ENCODE assay signal across 24 cellular contexts in the genomic region with DNA sequence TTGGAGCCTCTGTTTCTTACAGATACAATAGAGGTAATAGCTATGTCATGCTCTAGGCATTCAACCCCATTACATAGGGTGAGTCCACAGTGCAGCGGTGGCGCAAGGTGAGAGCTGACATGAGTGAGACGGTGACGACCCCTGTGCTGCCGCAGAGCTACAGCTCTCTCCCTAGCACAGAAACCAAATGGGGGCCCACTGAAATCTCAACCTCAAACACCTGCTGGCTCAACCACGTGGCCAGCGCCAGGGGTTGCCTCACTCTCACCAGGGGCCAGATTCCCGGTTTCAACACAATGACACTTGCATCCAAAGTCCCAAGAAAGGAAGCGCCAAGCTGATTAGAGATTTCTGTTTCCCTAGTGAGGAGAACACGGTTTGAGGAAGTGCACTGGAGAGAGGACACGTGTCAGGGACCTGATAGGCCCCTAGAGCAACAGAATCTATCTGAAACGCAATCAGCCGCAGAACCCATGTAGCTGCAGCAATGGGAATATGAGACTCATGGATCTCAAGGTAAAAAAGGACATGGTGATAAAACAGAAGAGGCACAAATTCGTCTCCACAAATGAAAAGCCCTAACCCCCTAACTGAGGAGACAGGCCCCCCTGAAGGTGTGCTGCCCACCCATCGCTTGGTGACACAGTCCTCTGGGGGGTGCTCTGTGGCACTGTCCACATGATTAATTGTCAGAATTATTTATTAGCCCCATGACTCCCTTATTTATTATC.
A peak's percentile ranks its signal among the peaks of the same experiment; 100 is the strongest.
DNase-seq lines count a peak whose midpoint lies in the region; ATAC-seq and TF ChIP-seq lines count a peak whose summit lies in the region.
"Had no signal": no experiment of that assay in that cellular context is flagged by ENCODE, and none has a peak within 500 bp of the region (broad histone marks: within the 10 kb centered on the region; RNA-seq: fewer than 3 reads in every experiment).

No MANE protein-coding gene starts in this region.

- no peaks in the 10 kb centered on the region for H3K9me3 Mint-ChIP-seq in neural progenitor cell
- H3K9me3 Mint-ChIP-seq: activated naive CD8-positive, alpha-beta T cell treated with anti-CD3 and anti-CD28 coated beads, Interleukin-2, amount 10 ng/mL, durations not matched to agents 7 days and 5 days; activated T-helper 1 cell treated with anti-CD3 and anti-CD28 coated beads, Interleukin-12 subunit alpha, Interleukin-12 subunit beta, Interleukin-2, Interleukin-4 antibody, amounts not matched to agents 30 ng/mL and 10 ng/mL and 1 ng/mL, durations not matched to agents 14 hours and 24 hours and 36 hours; CD4-positive, alpha-beta T cell had no signal

- peaks cover 11% of the 10 kb centered on the region for H4K20me1 ChIP-seq in neural progenitor cell (ENCODE audit: low read depth)

- no peak overlapping the region for H3K4me2 ChIP-seq in neural progenitor cell
- H3K4me2 ChIP-seq: SK-N-SH had no signal

- H3K27ac Mint-ChIP-seq in neural progenitor cell, result peak overlapping the region; percentile 62
- H3K27ac Mint-ChIP-seq: activated naive CD8-positive, alpha-beta T cell treated with anti-CD3 and anti-CD28 coated beads, Interleukin-2, amount 10 ng/mL, durations not matched to agents 7 days and 5 days; activated T-helper 1 cell treated with anti-CD3 and anti-CD28 coated beads, Interleukin-12 subunit alpha, Interleukin-12 subunit beta, Interleukin-2, Interleukin-4 antibody, amounts not matched to agents 30 ng/mL and 10 ng/mL and 1 ng/mL, durations not matched to agents 14 hours and 24 hours and 36 hours; CD4-positive, alpha-beta T cell had no signal

- H3K9ac ChIP-seq in neural progenitor cell, result no peak overlapping the region
- H3K9ac ChIP-seq: SK-N-SH had no signal

- peaks cover 12% of the 10 kb centered on the region for H3K4me1 ChIP-seq in neural progenitor cell
- H3K4me1 ChIP-seq: stomach had no signal

- peaks cover 43% of the 10 kb centered on the region for H3K4me1 Mint-ChIP-seq in neural progenitor cell
- H3K4me1 Mint-ChIP-seq: activated naive CD8-positive, alpha-beta T cell treated with anti-CD3 and anti-CD28 coated beads, Interleukin-2, amount 10 ng/mL, durations not matched to agents 7 days and 5 days had no signal

- H3K27ac ChIP-seq in neural progenitor cell, result no peak overlapping the region
- H3K27ac ChIP-seq: heart left ventricle, left ventricle myocardium inferior, stomach, transverse colon had no signal

- DNase-seq in HuH-7 (ENCODE audit: low spot score) (peak; percentile 73), NOMO-1 treated with dmso at 0.1 percent for 144 hours (lab: John Stamatoyannopoulos, UW; ENCODE audit: unreplicated experiment) (peak; percentile 46), amniotic epithelial cell (ENCODE audit: low read depth) (peak; percentile 6), neural progenitor cell (ENCODE audit: low spot score) (no peak), NCI-H187 (lab: John Stamatoyannopoulos, UW) (no peak), GM13977 (ENCODE audit: low spot score) (no peak), NCI-H446 treated with DMSO at 0.1 percent for 48 hours (lab: John Stamatoyannopoulos, UW) (no peak)
- DNase-seq: activated naive CD8-positive, alpha-beta T cell treated with anti-CD3 and anti-CD28 coated beads, Interleukin-2, amount 10 ng/mL, durations not matched to agents 7 days and 5 days; CD4-positive, alpha-beta T cell; cortex of kidney; DMS79; HCEC 1CT; heart left ventricle; left ventricle myocardium inferior; NCI-H1436; NCI-H774; SK-N-SH; stimulated activated CD4-positive, alpha-beta T cell treated with anti-CD3 and anti-CD28 coated beads, Interleukin-12 subunit alpha, Interleukin-12 subunit beta, amount 100 ng/mL, for 4 hours; stomach; T1000; transverse colon had no signal

- H3F3A ChIP-seq in neural progenitor cell (ENCODE audit: low read depth), result peaks cover 3% of the 10 kb centered on the region

- H3K36me3 Mint-ChIP-seq in neural progenitor cell, result no peaks in the 10 kb centered on the region
- H3K36me3 Mint-ChIP-seq: activated naive CD8-positive, alpha-beta T cell treated with anti-CD3 and anti-CD28 coated beads, Interleukin-2, amount 10 ng/mL, durations not matched to agents 7 days and 5 days had no signal

- H3K4me3 Mint-ChIP-seq in neural progenitor cell, result no peak overlapping the region
- H3K4me3 Mint-ChIP-seq: activated naive CD8-positive, alpha-beta T cell treated with anti-CD3 and anti-CD28 coated beads, Interleukin-2, amount 10 ng/mL, durations not matched to agents 7 days and 5 days; activated T-helper 1 cell treated with anti-CD3 and anti-CD28 coated beads, Interleukin-12 subunit alpha, Interleukin-12 subunit beta, Interleukin-2, Interleukin-4 antibody, amounts not matched to agents 30 ng/mL and 10 ng/mL and 1 ng/mL, durations not matched to agents 14 hours and 24 hours and 36 hours; CD4-positive, alpha-beta T cell had no signal

- H3K27me3 ChIP-seq in neural progenitor cell, result no peaks in the 10 kb centered on the region
- H3K27me3 ChIP-seq: heart left ventricle, stomach, transverse colon had no signal

- no peak overlapping the region for H3K4me3 ChIP-seq in neural progenitor cell
- H3K4me3 ChIP-seq: heart left ventricle, left ventricle myocardium inferior, mucosa of descending colon, stomach, transverse colon had no signal

- in situ Hi-C loops in GM13977 (cut with MboI; ENCODE audit: low pct_unique_long_range_greater_than_20kb, low sequenced_read_pairs, unreplicated experiment), result no loop called here

- H3K27me3 Mint-ChIP-seq in neural progenitor cell (ENCODE audit: insufficient read depth, low read depth), result peaks cover 9% of the 10 kb centered on the region
- H3K27me3 Mint-ChIP-seq: activated naive CD8-positive, alpha-beta T cell treated with anti-CD3 and anti-CD28 coated beads, Interleukin-2, amount 10 ng/mL, durations not matched to agents 7 days and 5 days; CD4-positive, alpha-beta T cell had no signal

- H3K9me3 ChIP-seq in neural progenitor cell (ENCODE audit: low read depth), result no peaks in the 10 kb centered on the region
- H3K9me3 ChIP-seq: heart left ventricle, left ventricle myocardium inferior, mucosa of descending colon, SK-N-SH, stomach, transverse colon had no signal

- H3K36me3 ChIP-seq in neural progenitor cell, result no peaks in the 10 kb centered on the region
- H3K36me3 ChIP-seq: heart left ventricle, left ventricle myocardium inferior, stomach, transverse colon had no signal

- no peak for TF ChIP-seq CTCF in neural progenitor cell (IDR thresholded peaks at IDR 0.05)
- no peak for TF ChIP-seq CTCF in GM13977 (IDR thresholded peaks at IDR 0.05; ENCODE audit: extremely low read depth, insufficient read depth, missing control alignments)

- H3K79me2 ChIP-seq in neural progenitor cell (ENCODE audit: low read depth), result no peaks in the 10 kb centered on the region

- H2AFZ ChIP-seq in neural progenitor cell (replicated peaks), result no peak overlapping the region

- no peak for ATAC-seq in GM21423 (IDR thresholded peaks at IDR 0.05; ENCODE audit: unreplicated experiment)
- ATAC-seq: mucosa of descending colon had no signal

Comparison
In these comparisons a context has a peak if more than half of its experiments do, and no peak if none do; other contexts are left out.
1. DNase-seq: peak in HuH-7 (single experiment), NOMO-1 treated with dmso at 0.1 percent for 144 hours (single experiment) and amniotic epithelial cell (single experiment); none in neural progenitor cell (single experiment), NCI-H187 (0 of 2), GM13977 (single experiment) and NCI-H446 treated with DMSO at 0.1 percent for 48 hours (single experiment).